Comparison of ENCODE assay signal across 21 cellular contexts in the genomic region with DNA sequence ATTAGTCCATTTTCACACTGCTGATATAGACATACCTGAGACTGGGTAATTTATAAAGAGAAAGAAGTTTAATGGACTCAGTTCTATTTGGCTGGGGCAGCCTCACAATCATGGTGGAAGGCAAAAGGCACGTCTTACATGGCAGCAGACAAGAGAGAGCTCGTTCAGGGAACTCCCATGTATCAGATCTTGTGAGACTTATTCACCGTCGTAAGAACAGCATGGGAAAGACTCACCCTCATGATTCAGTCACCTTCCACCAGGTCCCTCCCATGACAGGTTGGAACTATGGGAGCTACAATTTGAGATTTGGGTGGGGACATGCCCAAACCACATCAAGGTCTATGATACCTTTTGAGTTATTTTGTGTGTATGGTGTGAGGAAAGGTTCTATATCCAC.
DNase-seq lines count a peak whose midpoint lies in the region; ATAC-seq, FAIRE-seq and TF ChIP-seq lines count a peak whose summit lies in the region.
"Had no signal": no experiment of that assay in that cellular context is flagged by ENCODE, and none has a peak within 500 bp of the region (broad histone marks: within the 10 kb centered on the region; RNA-seq: fewer than 3 reads in every experiment).

No MANE protein-coding gene starts in this region.

- in situ Hi-C loops in brain microvascular endothelial cell (cut with HindIII; ENCODE audit: low pct_ligation_motif_present, low sequenced_read_pairs) = no loop called here

- no peak overlapping the region for H3K4me3 Mint-ChIP-seq in activated CD8-positive, alpha-beta memory T cell treated with anti-CD3 and anti-CD28 coated beads, Interleukin-2, amount 10 ng/mL, durations not matched to agents 7 days and 5 days
- H3K4me3 Mint-ChIP-seq: B cell; CD4-positive, alpha-beta T cell had no signal

- H3K4me1 ChIP-seq in A549 = no peaks in the 10 kb centered on the region
- peaks cover 0 to 4% (median 3%) of the 10 kb centered on the region in 4 donors for H3K4me1 ChIP-seq in sigmoid colon

- H3K9me3 Mint-ChIP-seq in activated CD8-positive, alpha-beta memory T cell treated with anti-CD3 and anti-CD28 coated beads, Interleukin-2, amount 10 ng/mL, durations not matched to agents 7 days and 5 days (ENCODE audit: low read depth) = peaks cover 15% of the 10 kb centered on the region

- no peak for TF ChIP-seq EP300 in A549 (IDR thresholded peaks at IDR 0.05)
- TF ChIP-seq EP300 in sigmoid colon (IDR thresholded peaks at IDR 0.05) = no peak

- H3K27ac ChIP-seq in A549 (no peak overlapping the region), sigmoid colon (no peak overlapping the region), brain microvascular endothelial cell (no peak overlapping the region)
- H3K27ac ChIP-seq: GM23248, HL-60 had no signal

- TF ChIP-seq POLR2A in A549 (IDR thresholded peaks at IDR 0.05; ENCODE audit: low read length) = no peak
- TF ChIP-seq POLR2A in sigmoid colon (IDR thresholded peaks at IDR 0.05) = no peak

- H3K27me3 ChIP-seq in bronchial epithelial cell (ENCODE audit: control insufficient read depth, insufficient read depth, low read length) (no peaks in the 10 kb centered on the region), sigmoid colon (peaks cover 0 to 2% (median 0%) of the 10 kb centered on the region in 3 donors), brain microvascular endothelial cell (replicated peaks) (no peaks in the 10 kb centered on the region)

- H3K36me3 ChIP-seq in bronchial epithelial cell (ENCODE audit: control insufficient read depth, insufficient read depth, low read length) (no peaks in the 10 kb centered on the region), sigmoid colon (no peaks in the 10 kb centered on the region), brain microvascular endothelial cell (replicated peaks) (no peaks in the 10 kb centered on the region)

- TF ChIP-seq CTCF in A549 (IDR thresholded peaks at IDR 0.05) (no peak), bronchial epithelial cell (IDR thresholded peaks at IDR 0.05; ENCODE audit: insufficient read depth, low read length, severe bottlenecking) (no peak), sigmoid colon (IDR thresholded peaks at IDR 0.05) (no peak), brain microvascular endothelial cell (IDR thresholded peaks at IDR 0.05; ENCODE audit: low read depth, low read length, missing control alignments) (no peak)

- H3K4me2 ChIP-seq in A549 = no peak overlapping the region

- H3K4me1 Mint-ChIP-seq in activated CD8-positive, alpha-beta memory T cell treated with anti-CD3 and anti-CD28 coated beads, Interleukin-2, amount 10 ng/mL, durations not matched to agents 7 days and 5 days = peaks cover 39% of the 10 kb centered on the region
- H3K4me1 Mint-ChIP-seq: B cell had no signal

- CTCF ChIA-PET in activated CD8-positive, alpha-beta memory T cell treated with anti-CD3 and anti-CD28 coated beads, Interleukin-2, amount 10 ng/mL, durations not matched to agents 7 days and 5 days (lab: Charles Lee) = interaction anchor here (1.5 kb wide), 1 partner anchor 63 kb away, joined by 3 read pairs; no protein-coding TSS in a partner anchor
- CTCF ChIA-PET in A549 (lab: Yijun Ruan, JAX) = interaction anchor here (0.7 kb wide), 1 partner anchor 15 kb away, joined by 3 read pairs; no protein-coding TSS in a partner anchor

- 16% methylated on average over 4 of the region's 4 CpGs for WGBS in A549 (ENCODE audit: missing lambda C conversion rate)
- 80 to 87% methylated on average over 4 of the region's 4 CpGs for WGBS in sigmoid colon, 2 donors

- POLR2A ChIA-PET in A549 (lab: Yijun Ruan, JAX) = no interaction called here

- peaks cover 13% of the 10 kb centered on the region for H3K27me3 Mint-ChIP-seq in activated CD8-positive, alpha-beta memory T cell treated with anti-CD3 and anti-CD28 coated beads, Interleukin-2, amount 10 ng/mL, durations not matched to agents 7 days and 5 days

- intact Hi-C loops in sigmoid colon (cut with DNase I) = no loop called here

- FAIRE-seq in A549 (lab: Jason Lieb, UNC) (peak; percentile 13), bronchial epithelial cell (lab: Jason Lieb, UNC) (peak; percentile 55)
- FAIRE-seq: GM12878, GM18507, H54 had no signal

- peaks cover 13% of the 10 kb centered on the region for H3K36me3 Mint-ChIP-seq in activated CD8-positive, alpha-beta memory T cell treated with anti-CD3 and anti-CD28 coated beads, Interleukin-2, amount 10 ng/mL, durations not matched to agents 7 days and 5 days

- H3K4me3 ChIP-seq in A549 (no peak overlapping the region), bronchial epithelial cell (ENCODE audit: low read depth, low read length) (no peak overlapping the region), sigmoid colon (no peak overlapping the region), brain microvascular endothelial cell (ENCODE audit: low read depth, low read length) (no peak overlapping the region)
- H3K4me3 ChIP-seq: GM12878, GM23248 had no signal

- DNase-seq in activated CD8-positive, alpha-beta memory T cell treated with anti-CD3 and anti-CD28 coated beads, Interleukin-2, amount 50 U/mL, for 48 hours = peak; percentile 17
- no peak for DNase-seq in activated CD8-positive, alpha-beta memory T cell treated with anti-CD3 and anti-CD28 coated beads, Interleukin-2, amount 10 ng/mL, durations not matched to agents 7 days and 5 days
- DNase-seq in A549 (ENCODE audit: low read depth in 1 of 2, low spot score in 1 of 2) = no peak
- peak; percentile 19 for DNase-seq in bronchial epithelial cell (ENCODE audit: low read depth)
- DNase-seq in sigmoid colon = peak; percentile 17
- no peak for DNase-seq in brain microvascular endothelial cell
- no peak for DNase-seq in left lobe of liver (ENCODE audit: low spot score)
- DNase-seq: 8988T; ACHN; C1 segment of cervical spinal cord; Calu3; CD4-positive, alpha-beta T cell; DMS 273 treated with DMSO at 0.1 percent for 48 hours; GM23248 had no signal

- TF ChIP-seq RAD21 in A549 (conservative IDR thresholded peaks at IDR 0.05 in 1 of 2, IDR thresholded peaks at IDR 0.05 in 1 of 2) = no peak

- no peak for ATAC-seq in activated CD8-positive, alpha-beta memory T cell treated with anti-CD3 and anti-CD28 coated beads, Interleukin-2, amount 10 ng/mL, durations not matched to agents 7 days and 5 days
- ATAC-seq in A549 (no peak), left lobe of liver (no peak), GM19351 (IDR thresholded peaks at IDR 0.05; ENCODE audit: unreplicated experiment) (no peak)
- ATAC-seq: GM12878, HCT116 had no signal

- no peak overlapping the region for H3K27ac Mint-ChIP-seq in activated CD8-positive, alpha-beta memory T cell treated with anti-CD3 and anti-CD28 coated beads, Interleukin-2, amount 10 ng/mL, durations not matched to agents 7 days and 5 days
- H3K27ac Mint-ChIP-seq: B cell; CD4-positive, alpha-beta T cell had no signal

- H3K9me3 ChIP-seq in A549 (peaks cover 20% of the 10 kb centered on the region), sigmoid colon (no peaks in the 10 kb centered on the region)

TF ChIP-seq in A549, 52 proteins besides CTCF, POLR2A, EP300 and RAD21:
- TF ChIP-seq KDM5A (IDR thresholded peaks at IDR 0.05) (no peak), ZFP36 (IDR thresholded peaks at IDR 0.05; ENCODE audit: borderline replicate concordance, partially characterized antibody) (peak; percentile 28)

Comparison
In these comparisons a context has a peak if more than half of its experiments do, and no peak if none do; other contexts are left out.
1. DNase-seq: peak in activated CD8-positive, alpha-beta memory T cell treated with anti-CD3 and anti-CD28 coated beads, Interleukin-2, amount 50 U/mL, for 48 hours (single experiment), bronchial epithelial cell (single experiment) and sigmoid colon (single experiment); none in activated CD8-positive, alpha-beta memory T cell treated with anti-CD3 and anti-CD28 coated beads, Interleukin-2, amount 10 ng/mL, durations not matched to agents 7 days and 5 days (single experiment), A549 (0 of 2), brain microvascular endothelial cell (single experiment) and left lobe of liver (single experiment).